11 cellular contexts compared by ENCODE assay signal in genomic region chrX:94831364-94831763, GRCh38.
DNase-seq lines count a peak whose midpoint lies in the region; ATAC-seq and TF ChIP-seq lines count a peak whose summit lies in the region.
"Had no signal": no experiment of that assay in that cellular context is flagged by ENCODE, and none has a peak within 500 bp of the region (broad histone marks: within the 10 kb centered on the region; RNA-seq: fewer than 3 reads in every experiment).

No MANE protein-coding gene starts in this region.

- H3K4me1 Mint-ChIP-seq in chondrocyte (ENCODE audit: low read depth) (no peaks in the 10 kb centered on the region), progenitor cell of endocrine pancreas (ENCODE audit: low read depth) (no peaks in the 10 kb centered on the region)
- H3K4me1 Mint-ChIP-seq: CD4-positive, CD25-positive, alpha-beta regulatory T cell; central memory CD8-positive, alpha-beta T cell had no signal

- H3K9me3 ChIP-seq in effector memory CD4-positive, alpha-beta T cell (ENCODE audit: control insufficient read depth, low read length): no peaks in the 10 kb centered on the region

- H3K36me3 Mint-ChIP-seq in chondrocyte (ENCODE audit: low read depth) (no peaks in the 10 kb centered on the region), progenitor cell of endocrine pancreas (ENCODE audit: insufficient read depth) (no peaks in the 10 kb centered on the region)
- H3K36me3 Mint-ChIP-seq: CD4-positive, CD25-positive, alpha-beta regulatory T cell had no signal

- H3K27me3 Mint-ChIP-seq in chondrocyte (ENCODE audit: low read depth) (no peaks in the 10 kb centered on the region), progenitor cell of endocrine pancreas (no peaks in the 10 kb centered on the region)
- H3K27me3 Mint-ChIP-seq: CD4-positive, CD25-positive, alpha-beta regulatory T cell; central memory CD8-positive, alpha-beta T cell had no signal

- H3K27ac Mint-ChIP-seq in chondrocyte (ENCODE audit: unreplicated experiment): no peak overlapping the region
- H3K27ac Mint-ChIP-seq in progenitor cell of endocrine pancreas: no peak overlapping the region
- H3K27ac Mint-ChIP-seq: CD4-positive, CD25-positive, alpha-beta regulatory T cell had no signal

- TF ChIP-seq CTCF in NB4 (IDR thresholded peaks at IDR 0.05; ENCODE audit: low read depth, low read length): no peak
- peak; percentile 79 for TF ChIP-seq CTCF in chondrocyte (IDR thresholded peaks at IDR 0.05)
- TF ChIP-seq CTCF in progenitor cell of endocrine pancreas (IDR thresholded peaks at IDR 0.05; ENCODE audit: unreplicated experiment): peak; percentile 73

- no peak for ATAC-seq in GM21737 (IDR thresholded peaks at IDR 0.05; ENCODE audit: unreplicated experiment)
- ATAC-seq: left cardiac atrium had no signal

- no peak overlapping the region for H3K27ac ChIP-seq in effector memory CD4-positive, alpha-beta T cell (ENCODE audit: insufficient read depth, low read length, poor library complexity, severe bottlenecking)

- H3K9me3 Mint-ChIP-seq in chondrocyte (ENCODE audit: low read depth): no peaks in the 10 kb centered on the region
- H3K9me3 Mint-ChIP-seq in progenitor cell of endocrine pancreas (ENCODE audit: low read depth): peaks cover under 1% of the 10 kb centered on the region
- H3K9me3 Mint-ChIP-seq: central memory CD8-positive, alpha-beta T cell had no signal

- H3K4me3 Mint-ChIP-seq in chondrocyte (ENCODE audit: unreplicated experiment) (no peak overlapping the region), progenitor cell of endocrine pancreas (ENCODE audit: low read depth) (no peak overlapping the region)
- H3K4me3 Mint-ChIP-seq: CD4-positive, CD25-positive, alpha-beta regulatory T cell; central memory CD8-positive, alpha-beta T cell had no signal

- H3K4me3 ChIP-seq in NB4 (ENCODE audit: low read depth, low read length): no peak overlapping the region
- no peak overlapping the region for H3K4me3 ChIP-seq in effector memory CD4-positive, alpha-beta T cell (ENCODE audit: insufficient read depth, low read depth, low read length, poor library complexity, severe bottlenecking)

- no peak for TF ChIP-seq POLR2A in NB4 (IDR thresholded peaks at IDR 0.05; ENCODE audit: extremely low read depth, insufficient read length)

- H3K36me3 ChIP-seq in effector memory CD4-positive, alpha-beta T cell (ENCODE audit: control insufficient read depth, insufficient read depth, low read length): no peaks in the 10 kb centered on the region

- no peaks in the 10 kb centered on the region for H3K27me3 ChIP-seq in effector memory CD4-positive, alpha-beta T cell (replicated peaks; ENCODE audit: control insufficient read depth, insufficient read depth, low read length, poor library complexity, severe bottlenecking)

- H3K4me1 ChIP-seq in effector memory CD4-positive, alpha-beta T cell (ENCODE audit: control insufficient read depth, insufficient read depth, low read length, poor library complexity, severe bottlenecking): no peaks in the 10 kb centered on the region

- peak; percentile 75 for DNase-seq in NCI-H2107 treated with DMSO at 0.1 percent for 48 hours (lab: John Stamatoyannopoulos, UW; ENCODE audit: unreplicated experiment)
- no peak for DNase-seq in NCI-H2107 (lab: John Stamatoyannopoulos, UW)
- DNase-seq in NB4 (ENCODE audit: low read depth): peak; percentile 29
- no peak for DNase-seq in chondrocyte (ENCODE audit: low spot score)
- DNase-seq in progenitor cell of endocrine pancreas (ENCODE audit: low spot score, unreplicated experiment): no peak
- no peak for DNase-seq in NCI-H2196 treated with DMSO at 0.1 percent for 48 hours (lab: John Stamatoyannopoulos, UW; ENCODE audit: unreplicated experiment)
- DNase-seq in effector memory CD4-positive, alpha-beta T cell: no peak
- DNase-seq: CD4-positive, CD25-positive, alpha-beta regulatory T cell; left cardiac atrium had no signal

Comparison
In these comparisons a context has a peak if more than half of its experiments do, and no peak if none do; other contexts are left out.
1. DNase-seq: peak in NCI-H2107 treated with DMSO at 0.1 percent for 48 hours (single experiment) and NB4 (single experiment); none in NCI-H2107 (single experiment), chondrocyte (single experiment), progenitor cell of endocrine pancreas (single experiment), NCI-H2196 treated with DMSO at 0.1 percent for 48 hours (single experiment) and effector memory CD4-positive, alpha-beta T cell (0 of 3).